1 cellular context compared by ENCODE assay signal in the genomic region with DNA sequence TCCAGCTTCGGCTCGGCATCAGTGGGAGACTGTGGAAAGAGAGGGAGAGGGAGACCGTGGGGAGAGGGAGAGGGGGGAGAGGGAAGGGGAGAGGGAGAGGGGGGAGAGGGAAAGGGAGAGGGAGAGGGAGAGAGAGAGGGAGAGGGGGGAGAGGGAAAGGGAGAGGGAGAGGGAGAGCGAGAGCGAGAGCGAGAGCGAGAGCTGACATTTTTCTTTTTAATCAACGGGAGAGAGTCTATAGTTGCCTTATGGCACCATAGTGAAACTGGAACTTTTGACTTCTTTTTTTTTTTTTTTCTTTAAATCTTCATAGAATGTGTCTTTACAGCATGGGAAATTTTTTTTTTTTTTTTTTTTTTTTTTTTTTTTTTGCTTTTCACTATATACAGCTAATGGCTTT.
TF ChIP-seq lines count a peak whose summit lies in the region.

No MANE protein-coding gene starts in this region.

TF ChIP-seq in SK-N-SH treated with all-trans-retinoic acid at 6 μM for 48 hours, 23 proteins besides CTCF, POLR2A, EP300 and RAD21 (continued from another document):
- no peak for TF ChIP-seq POU6F1 (CRISPR knock-in tag; IDR thresholded peaks at IDR 0.05; ENCODE audit: borderline replicate concordance, low read depth)
- no peak for TF ChIP-seq TCF4 (CRISPR knock-in tag; IDR thresholded peaks at IDR 0.05; ENCODE audit: borderline replicate concordance)
- no peak for TF ChIP-seq CSRNP3 (CRISPR knock-in tag; IDR thresholded peaks at IDR 0.05)
- TF ChIP-seq ZNF565 (CRISPR knock-in tag; conservative IDR thresholded peaks at IDR 0.05; ENCODE audit: low read depth), result no peak
- TF ChIP-seq PPARA (CRISPR knock-in tag; IDR thresholded peaks at IDR 0.05; ENCODE audit: borderline replicate concordance), result no peak
- TF ChIP-seq, protein P1, sequence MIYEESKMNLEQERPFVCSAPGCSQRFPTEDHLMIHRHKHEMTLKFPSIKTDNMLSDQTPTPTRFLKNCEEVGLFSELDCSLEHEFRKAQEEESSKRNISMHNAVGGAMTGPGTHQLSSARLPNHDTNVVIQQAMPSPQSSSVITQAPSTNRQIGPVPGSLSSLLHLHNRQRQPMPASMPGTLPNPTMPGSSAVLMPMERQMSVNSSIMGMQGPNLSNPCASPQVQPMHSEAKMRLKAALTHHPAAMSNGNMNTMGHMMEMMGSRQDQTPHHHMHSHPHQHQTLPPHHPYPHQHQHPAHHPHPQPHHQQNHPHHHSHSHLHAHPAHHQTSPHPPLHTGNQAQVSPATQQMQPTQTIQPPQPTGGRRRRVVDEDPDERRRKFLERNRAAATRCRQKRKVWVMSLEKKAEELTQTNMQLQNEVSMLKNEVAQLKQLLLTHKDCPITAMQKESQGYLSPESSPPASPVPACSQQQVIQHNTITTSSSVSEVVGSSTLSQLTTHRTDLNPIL (CRISPR knock-in tag; IDR thresholded peaks at IDR 0.05; ENCODE audit: low read depth), result no peak
- no peak for TF ChIP-seq RARB (CRISPR knock-in tag; IDR thresholded peaks at IDR 0.05)
- TF ChIP-seq ZFP3 (CRISPR knock-in tag; IDR thresholded peaks at IDR 0.05), result no peak
- TF ChIP-seq SNAI2 (CRISPR knock-in tag; IDR thresholded peaks at IDR 0.05), result no peak
- no peak for TF ChIP-seq ZNF70 (CRISPR knock-in tag; IDR thresholded peaks at IDR 0.05)
TF ChIP-seq in SK-N-SH treated with all-trans-retinoic acid at 6 μM for 48 hours: peak in this region for 0.
